Comparison of ENCODE assay signal across 1 cellular context in the genomic region with DNA sequence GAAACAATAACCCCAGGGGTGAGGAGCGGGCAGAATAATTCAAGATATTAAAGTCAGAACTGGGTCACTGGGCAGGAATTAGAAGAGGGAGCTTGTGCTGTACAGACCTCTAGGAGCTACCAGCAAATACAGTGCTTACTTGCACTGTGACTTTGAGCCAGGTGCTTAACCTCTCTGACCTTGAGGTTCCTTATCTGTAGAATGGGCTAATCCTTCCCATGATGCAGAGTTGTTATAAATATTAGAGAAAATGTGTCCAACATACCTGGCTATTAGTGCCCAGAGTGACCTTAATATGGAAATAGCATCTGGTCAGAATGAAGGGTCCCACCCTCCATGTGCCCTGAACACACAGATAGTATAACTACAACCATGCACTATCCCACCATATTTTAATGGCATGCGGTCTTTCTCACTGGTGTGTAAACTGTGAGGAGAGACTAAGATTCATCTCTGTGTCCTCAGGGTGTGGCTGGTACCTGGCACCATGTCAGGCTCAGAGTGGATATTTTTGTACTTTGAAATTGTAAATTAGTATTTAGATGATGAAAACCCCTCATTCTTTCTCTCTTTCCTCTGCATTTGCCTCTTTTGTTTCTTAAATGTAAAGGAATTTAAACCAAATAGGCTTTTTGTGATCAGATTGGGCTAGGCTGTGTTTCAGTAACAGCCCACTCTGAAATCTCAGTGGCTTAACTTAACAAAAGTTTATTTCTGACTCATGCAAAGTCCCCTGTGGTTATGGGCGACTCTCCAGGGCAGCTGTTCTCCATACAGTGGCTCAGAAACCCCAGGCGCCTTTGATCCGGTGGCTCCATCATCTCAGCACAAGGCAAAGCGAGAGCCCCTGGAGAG.
TF ChIP-seq lines count a peak whose summit lies in the region.

No MANE protein-coding gene starts in this region.

TF ChIP-seq in HCT116, 20 proteins besides CTCF, POLR2A, EP300 and RAD21 (continued from another document):
- TF ChIP-seq ZBTB33 (IDR thresholded peaks at IDR 0.05; ENCODE audit: extremely low read depth, insufficient replicate concordance, low read length), result no peak
- no peak for TF ChIP-seq CBX3 (IDR thresholded peaks at IDR 0.05; ENCODE audit: low read depth)
- no peak for TF ChIP-seq ELF1 (IDR thresholded peaks at IDR 0.05; ENCODE audit: borderline replicate concordance, low read depth)
- no peak for TF ChIP-seq EGR1 (IDR thresholded peaks at IDR 0.05; ENCODE audit: low read depth)
- no peak for TF ChIP-seq EZH2 (IDR thresholded peaks at IDR 0.05)
- peak; percentile 42; the same call in 1 of the 2 replicates for TF ChIP-seq JUND (IDR thresholded peaks at IDR 0.05)
- no peak for TF ChIP-seq YY1 (IDR thresholded peaks at IDR 0.05; ENCODE audit: extremely low read depth, insufficient replicate concordance, low read depth, low read length)
